ENCODE assay signal across 1 cellular context in the genomic region with DNA sequence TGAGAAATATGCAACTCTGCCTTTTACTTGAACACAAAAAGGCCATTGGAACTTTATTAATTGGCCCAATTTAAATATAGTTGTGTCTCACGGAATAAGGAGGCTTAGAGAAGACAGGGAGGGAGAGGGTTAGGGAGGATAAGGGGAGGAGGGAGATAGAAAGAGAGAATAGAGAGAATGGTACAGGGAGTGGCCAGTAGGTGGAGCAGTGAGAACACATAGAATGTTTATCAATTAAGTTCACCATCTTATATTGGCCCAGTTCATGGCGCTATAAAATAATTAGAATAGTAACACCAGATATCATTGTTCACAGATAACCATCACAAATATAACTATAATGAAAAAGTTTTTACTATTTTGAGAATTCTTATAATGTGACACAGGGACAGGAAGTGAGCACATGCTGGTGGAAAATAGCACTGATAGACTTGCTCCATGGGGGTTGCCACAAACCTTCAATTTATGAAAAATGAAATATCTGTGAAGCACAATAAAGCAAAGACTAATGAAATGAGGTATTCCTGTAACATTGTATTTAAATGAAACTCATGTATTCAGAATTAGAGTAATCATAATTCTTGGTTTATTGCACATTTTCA.
TF ChIP-seq lines count a peak whose summit lies in the region.

No MANE protein-coding gene starts in this region.

TF ChIP-seq in HepG2, 621 proteins besides CTCF, POLR2A, EP300 and RAD21 (continued from another document):
- TF ChIP-seq, protein P1, sequence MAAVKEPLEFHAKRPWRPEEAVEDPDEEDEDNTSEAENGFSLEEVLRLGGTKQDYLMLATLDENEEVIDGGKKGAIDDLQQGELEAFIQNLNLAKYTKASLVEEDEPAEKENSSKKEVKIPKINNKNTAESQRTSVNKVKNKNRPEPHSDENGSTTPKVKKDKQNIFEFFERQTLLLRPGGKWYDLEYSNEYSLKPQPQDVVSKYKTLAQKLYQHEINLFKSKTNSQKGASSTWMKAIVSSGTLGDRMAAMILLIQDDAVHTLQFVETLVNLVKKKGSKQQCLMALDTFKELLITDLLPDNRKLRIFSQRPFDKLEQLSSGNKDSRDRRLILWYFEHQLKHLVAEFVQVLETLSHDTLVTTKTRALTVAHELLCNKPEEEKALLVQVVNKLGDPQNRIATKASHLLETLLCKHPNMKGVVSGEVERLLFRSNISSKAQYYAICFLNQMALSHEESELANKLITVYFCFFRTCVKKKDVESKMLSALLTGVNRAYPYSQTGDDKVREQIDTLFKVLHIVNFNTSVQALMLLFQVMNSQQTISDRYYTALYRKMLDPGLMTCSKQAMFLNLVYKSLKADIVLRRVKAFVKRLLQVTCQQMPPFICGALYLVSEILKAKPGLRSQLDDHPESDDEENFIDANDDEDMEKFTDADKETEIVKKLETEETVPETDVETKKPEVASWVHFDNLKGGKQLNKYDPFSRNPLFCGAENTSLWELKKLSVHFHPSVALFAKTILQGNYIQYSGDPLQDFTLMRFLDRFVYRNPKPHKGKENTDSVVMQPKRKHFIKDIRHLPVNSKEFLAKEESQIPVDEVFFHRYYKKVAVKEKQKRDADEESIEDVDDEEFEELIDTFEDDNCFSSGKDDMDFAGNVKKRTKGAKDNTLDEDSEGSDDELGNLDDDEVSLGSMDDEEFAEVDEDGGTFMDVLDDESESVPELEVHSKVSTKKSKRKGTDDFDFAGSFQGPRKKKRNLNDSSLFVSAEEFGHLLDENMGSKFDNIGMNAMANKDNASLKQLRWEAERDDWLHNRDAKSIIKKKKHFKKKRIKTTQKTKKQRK (IDR thresholded peaks at IDR 0.05; ENCODE audit: low read length) = no peak
